In the genomic region with DNA sequence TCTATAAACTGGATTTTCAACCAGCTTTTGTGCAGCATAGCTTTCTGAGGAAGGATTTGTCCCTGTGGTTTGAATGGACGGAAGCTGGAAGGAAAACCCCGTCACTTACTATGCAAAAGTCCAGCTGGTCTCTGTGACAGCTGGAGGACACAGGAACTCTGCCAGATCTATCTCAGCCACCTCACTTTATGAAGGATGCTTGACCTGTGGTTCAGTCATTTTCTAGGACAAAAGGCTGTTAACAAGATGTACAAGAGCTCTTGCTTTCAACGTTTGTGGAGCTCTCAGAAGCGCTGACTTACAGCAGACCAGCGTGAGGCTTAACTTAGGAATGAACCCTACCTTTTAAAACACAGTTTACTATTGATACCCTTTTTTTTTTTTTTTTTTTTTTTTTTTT, we compare ENCODE assay signal across 1 cellular context.
TF ChIP-seq lines count a peak whose summit lies in the region.

No MANE protein-coding gene starts in this region.

TF ChIP-seq in GM12878, 131 proteins besides CTCF, POLR2A, EP300 and RAD21 (continued from another document):
- TF ChIP-seq RUNX3 (IDR thresholded peaks at IDR 0.05; ENCODE audit: low read length) (peak; percentile 10; the same call in 1 of the 2 replicates), HCFC1 (IDR thresholded peaks at IDR 0.05; ENCODE audit: low read length) (no peak), GATAD2B (conservative IDR thresholded peaks at IDR 0.05; ENCODE audit: low read depth) (no peak)
